In the genomic region with DNA sequence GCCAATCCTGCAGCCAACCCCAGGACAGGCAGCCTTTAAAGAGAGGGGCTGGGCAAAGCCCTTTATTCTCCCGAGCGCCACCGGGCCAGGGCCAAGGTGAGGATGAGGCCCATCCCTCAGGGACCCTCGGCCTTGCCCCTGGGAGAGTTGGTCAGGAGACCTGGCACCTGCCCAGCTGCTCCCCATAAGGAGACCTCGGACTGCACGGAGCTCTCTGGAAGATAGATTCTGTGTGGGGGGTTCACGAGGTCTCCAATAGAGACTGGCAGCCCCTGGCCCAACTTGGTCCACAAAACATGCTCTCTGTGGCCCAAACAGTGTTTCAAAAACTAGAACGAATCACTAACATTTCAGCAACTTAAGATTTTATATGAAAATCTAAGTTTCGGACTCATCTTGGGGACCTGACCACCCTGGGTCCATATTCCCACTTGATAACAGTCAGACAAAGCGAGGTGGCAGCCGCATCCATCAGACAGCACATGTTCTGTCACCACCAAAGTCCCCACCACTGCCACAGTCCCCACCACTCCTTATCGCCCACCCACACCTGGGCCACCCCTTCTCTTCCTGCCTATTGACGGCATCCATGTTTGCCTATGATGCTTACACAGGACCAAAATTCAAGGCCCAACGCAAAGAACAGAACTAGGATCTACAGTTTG, we compare ENCODE assay signal across 13 cellular contexts.
DNase-seq lines count a peak whose midpoint lies in the region; ATAC-seq lines count a peak whose summit lies in the region.
"Had no signal": no experiment of that assay in that cellular context is flagged by ENCODE, and none has a peak within 500 bp of the region (broad histone marks: within the 10 kb centered on the region; RNA-seq: fewer than 3 reads in every experiment).

No MANE protein-coding gene starts in this region.

- peak overlapping the region; percentile 18 for H3K9ac ChIP-seq in mucosa of stomach (ENCODE audit: low read length)

- H3K27ac ChIP-seq in cingulate gyrus (ENCODE audit: low read depth, low read length), result peak overlapping the region; percentile 65
- peak overlapping the region; percentile 32 for H3K27ac ChIP-seq in temporal lobe (ENCODE audit: low read depth, low read length)

- H3K9me3 ChIP-seq in T-helper 17 cell (ENCODE audit: control insufficient read depth, low read length, poor library complexity, severe bottlenecking), result no peaks in the 10 kb centered on the region
- no peaks in the 10 kb centered on the region for H3K9me3 ChIP-seq in mucosa of stomach (ENCODE audit: control insufficient read depth, low read length)
- H3K9me3 ChIP-seq: HAP-1 had no signal

- no peaks in the 10 kb centered on the region for H3K27me3 ChIP-seq in mucosa of stomach (ENCODE audit: control insufficient read depth, insufficient read depth, low read length)

- no peak for ATAC-seq in T-helper 17 cell
- no peak for ATAC-seq in HG02973 (IDR thresholded peaks at IDR 0.05; ENCODE audit: unreplicated experiment)

- no peaks in the 10 kb centered on the region for H3K36me3 Mint-ChIP-seq in T-helper 17 cell (ENCODE audit: low read depth)
- H3K36me3 Mint-ChIP-seq: brain had no signal

- H3K4me1 ChIP-seq in mucosa of stomach (ENCODE audit: control insufficient read depth, insufficient read depth, low read length), result peaks cover 43% of the 10 kb centered on the region

- H3K27me3 Mint-ChIP-seq in T-helper 17 cell, result no peaks in the 10 kb centered on the region
- H3K27me3 Mint-ChIP-seq: brain; CD8-positive, alpha-beta memory T cell had no signal

- peaks cover 56% of the 10 kb centered on the region for H3K4me1 Mint-ChIP-seq in T-helper 17 cell

- H3K4me3 ChIP-seq in mucosa of stomach (ENCODE audit: low read length), result no peak overlapping the region
- H3K4me3 ChIP-seq: HAP-1 had no signal

- DNase-seq in T-helper 17 cell (no peak), SW 1271 (lab: John Stamatoyannopoulos, UW) (no peak), NCI-H187 treated with DMSO at 0.1 percent for 48 hours (lab: John Stamatoyannopoulos, UW) (no peak)
- DNase-seq: activated T-cell treated with anti-CD3 and anti-CD28 coated beads, Interleukin-2, amount 50 U/mL, for 4 hours; CD8-positive, alpha-beta memory T cell; NCI-H226; stimulated activated naive CD4-positive, alpha-beta T cell treated with Interleukin-2 at 50 U/mL for 16 hours had no signal

- H3K36me3 ChIP-seq in mucosa of stomach (ENCODE audit: control insufficient read depth, insufficient read depth, low read length), result no peaks in the 10 kb centered on the region
- H3K36me3 ChIP-seq: HAP-1 had no signal

- peak overlapping the region; percentile 61 for H3K4me3 Mint-ChIP-seq in T-helper 17 cell
- H3K4me3 Mint-ChIP-seq: activated T-cell treated with anti-CD3 and anti-CD28 coated beads, Interleukin-2, amount 50 U/mL, for 4 hours; CD8-positive, alpha-beta memory T cell had no signal

- peak overlapping the region; percentile 62 for H3K27ac Mint-ChIP-seq in T-helper 17 cell
